10 cellular contexts compared by ENCODE assay signal in genomic region chr11:46391186-46391577, GRCh38. TPM values are rescaled to one million over a fixed set of nuclear protein-coding genes. Genes with fewer than 3 reads are reported as not detected.
DNase-seq lines count a peak whose midpoint lies in the region; ATAC-seq, FAIRE-seq and TF ChIP-seq lines count a peak whose summit lies in the region.
"Had no signal": no experiment of that assay in that cellular context is flagged by ENCODE, and none has a peak within 500 bp of the region (broad histone marks: within the 10 kb centered on the region; RNA-seq: fewer than 3 reads in every experiment).

No MANE protein-coding gene starts in this region.

- no peak for TF ChIP-seq POLR2A in H54 (IDR thresholded peaks at IDR 0.05; ENCODE audit: low read depth, low read length)

- DNase-seq in A673 (ENCODE audit: low spot score) (no peak), H54 (ENCODE audit: insufficient read length, low spot score) (peak; percentile 39), astrocyte of the cerebellum (ENCODE audit: low read depth) (no peak), lower lobe of right lung (no peak), COLO829 (ENCODE audit: low spot score) (no peak), anterior cingulate cortex (lab: John Stamatoyannopoulos, UW) (no peak)
- no peak for DNase-seq in activated CD4-positive, alpha-beta memory T cell treated with anti-CD3 and anti-CD28 coated beads, Interleukin-2, amount 10 ng/mL, durations not matched to agents 7 days and 5 days
- DNase-seq in activated naive CD4-positive, alpha-beta T cell treated with anti-CD3 and anti-CD28 coated beads, Interleukin-2, amount 10 ng/mL, durations not matched to agents 7 days and 5 days, result no peak
- DNase-seq: activated naive CD4-positive, alpha-beta T cell treated with anti-CD3 and anti-CD28 coated beads for 36 hours had no signal

- H3K4me1 Mint-ChIP-seq in activated CD4-positive, alpha-beta memory T cell treated with anti-CD3 and anti-CD28 coated beads, Interleukin-2, amount 10 ng/mL, durations not matched to agents 7 days and 5 days, result peaks cover 38% of the 10 kb centered on the region
- peaks cover 45% of the 10 kb centered on the region for H3K4me1 Mint-ChIP-seq in activated naive CD4-positive, alpha-beta T cell treated with anti-CD3 and anti-CD28 coated beads, Interleukin-2, amount 10 ng/mL, durations not matched to agents 7 days and 5 days

- H3K27me3 Mint-ChIP-seq in activated CD4-positive, alpha-beta memory T cell treated with anti-CD3 and anti-CD28 coated beads, Interleukin-2, amount 10 ng/mL, durations not matched to agents 7 days and 5 days, result peaks cover 56% of the 10 kb centered on the region
- peaks cover 82% of the 10 kb centered on the region for H3K27me3 Mint-ChIP-seq in activated naive CD4-positive, alpha-beta T cell treated with anti-CD3 and anti-CD28 coated beads, Interleukin-2, amount 10 ng/mL, durations not matched to agents 7 days and 5 days

- intact Hi-C loops in A673 (cut with micrococcal nuclease; ENCODE audit: unreplicated experiment), result no loop called here
- intact Hi-C loops in lower lobe of right lung (cut with DNase I), result no loop called here

- no peak overlapping the region for H3K4me3 Mint-ChIP-seq in activated CD4-positive, alpha-beta memory T cell treated with anti-CD3 and anti-CD28 coated beads, Interleukin-2, amount 10 ng/mL, durations not matched to agents 7 days and 5 days
- H3K4me3 Mint-ChIP-seq in activated naive CD4-positive, alpha-beta T cell treated with anti-CD3 and anti-CD28 coated beads, Interleukin-2, amount 10 ng/mL, durations not matched to agents 7 days and 5 days, result no peak overlapping the region

- TF ChIP-seq CTCF in A673 (conservative IDR thresholded peaks at IDR 0.05; ENCODE audit: low read depth, low read length), result no peak
- no peak for TF ChIP-seq CTCF in astrocyte of the cerebellum (IDR thresholded peaks at IDR 0.05; ENCODE audit: low read depth, low read length, missing control alignments)
- no peak for TF ChIP-seq CTCF in lower lobe of right lung (IDR thresholded peaks at IDR 0.05)

- H3K9me3 ChIP-seq in A673 (ENCODE audit: low read depth, low read length, poor library complexity, severe bottlenecking) (no peaks in the 10 kb centered on the region), lower lobe of right lung (no peaks in the 10 kb centered on the region)

- H3K36me3 Mint-ChIP-seq in activated CD4-positive, alpha-beta memory T cell treated with anti-CD3 and anti-CD28 coated beads, Interleukin-2, amount 10 ng/mL, durations not matched to agents 7 days and 5 days (ENCODE audit: low read depth), result no peaks in the 10 kb centered on the region
- H3K36me3 Mint-ChIP-seq in activated naive CD4-positive, alpha-beta T cell treated with anti-CD3 and anti-CD28 coated beads, Interleukin-2, amount 10 ng/mL, durations not matched to agents 7 days and 5 days, result no peaks in the 10 kb centered on the region

- H3K9me3 Mint-ChIP-seq in activated CD4-positive, alpha-beta memory T cell treated with anti-CD3 and anti-CD28 coated beads, Interleukin-2, amount 10 ng/mL, durations not matched to agents 7 days and 5 days, result no peaks in the 10 kb centered on the region
- H3K9me3 Mint-ChIP-seq in activated naive CD4-positive, alpha-beta T cell treated with anti-CD3 and anti-CD28 coated beads, Interleukin-2, amount 10 ng/mL, durations not matched to agents 7 days and 5 days, result no peaks in the 10 kb centered on the region
- H3K9me3 Mint-ChIP-seq: activated naive CD4-positive, alpha-beta T cell treated with anti-CD3 and anti-CD28 coated beads for 36 hours had no signal

- ATAC-seq in lower lobe of right lung, result no peak

- peaks cover 3% of the 10 kb centered on the region for H3K36me3 ChIP-seq in A673 (ENCODE audit: insufficient read depth, low read length, poor library complexity, severe bottlenecking)
- H3K36me3 ChIP-seq in lower lobe of right lung, result no peaks in the 10 kb centered on the region

- CTCF ChIA-PET in A673 (lab: Charles Lee), result interaction anchor here (0.6 to 2.3 kb wide), 6 partner anchors 8 to 152 kb away, joined by 4 to 8 read pairs (median 6); no protein-coding TSS in a partner anchor
- CTCF ChIA-PET in activated CD4-positive, alpha-beta memory T cell treated with anti-CD3 and anti-CD28 coated beads, Interleukin-2, amount 10 ng/mL, durations not matched to agents 7 days and 5 days (lab: Charles Lee), result interaction anchor here (1.5 kb wide), 1 partner anchor 131 kb away, joined by 3 read pairs; no protein-coding TSS in a partner anchor
- CTCF ChIA-PET in activated naive CD4-positive, alpha-beta T cell treated with anti-CD3 and anti-CD28 coated beads, Interleukin-2, amount 10 ng/mL, durations not matched to agents 7 days and 5 days (lab: Charles Lee), result interaction anchor here (1.9 kb wide), 1 partner anchor 138 kb away, joined by 8 read pairs; no protein-coding TSS in a partner anchor

- no peak overlapping the region for H3K27ac Mint-ChIP-seq in activated CD4-positive, alpha-beta memory T cell treated with anti-CD3 and anti-CD28 coated beads, Interleukin-2, amount 10 ng/mL, durations not matched to agents 7 days and 5 days
- no peak overlapping the region for H3K27ac Mint-ChIP-seq in activated naive CD4-positive, alpha-beta T cell treated with anti-CD3 and anti-CD28 coated beads, Interleukin-2, amount 10 ng/mL, durations not matched to agents 7 days and 5 days
- H3K27ac Mint-ChIP-seq: activated naive CD4-positive, alpha-beta T cell treated with anti-CD3 and anti-CD28 coated beads for 36 hours had no signal

- in situ Hi-C loops in astrocyte of the cerebellum (cut with HindIII; ENCODE audit: low sequenced_read_pairs), result no loop called here

- no peak for FAIRE-seq in H54 (lab: Jason Lieb, UNC)

- H3K27me3 ChIP-seq in A673 (replicated peaks; ENCODE audit: insufficient read depth, low read depth, low read length, poor library complexity) (peaks cover 49% of the 10 kb centered on the region), lower lobe of right lung (ENCODE audit: low read depth) (peaks cover 63% of the 10 kb centered on the region)

- POLR2A ChIA-PET in A673 (lab: Charles Lee; ENCODE audit: low non-redundant PET), result no interaction called here
- POLR2A ChIA-PET in activated CD4-positive, alpha-beta memory T cell treated with anti-CD3 and anti-CD28 coated beads, Interleukin-2, amount 10 ng/mL, durations not matched to agents 7 days and 5 days (lab: Charles Lee), result interaction anchor here (1.8 kb wide), 1 partner anchor 42 kb away, joined by 5 read pairs; no protein-coding TSS in a partner anchor

- peak overlapping the region; percentile 51 for H3K4me3 ChIP-seq in A673 (ENCODE audit: low read depth, low read length, poor library complexity, severe bottlenecking)
- peak overlapping the region; percentile 22 for H3K4me3 ChIP-seq in astrocyte of the cerebellum (ENCODE audit: low read depth, low read length)
- H3K4me3 ChIP-seq in lower lobe of right lung, result peak overlapping the region; percentile 46

- H3K27ac ChIP-seq in A673 (ENCODE audit: low read depth, low read length, poor library complexity, severe bottlenecking) (no peak overlapping the region), lower lobe of right lung (no peak overlapping the region)

- BruUV-seq in A673 (replicated peaks; lab: Mats Ljungman, UMichigan), result no TSS peak

- H3K4me1 ChIP-seq in A673 (ENCODE audit: insufficient read depth, low read length, poor library complexity, severe bottlenecking) (peaks cover 39% of the 10 kb centered on the region), lower lobe of right lung (peaks cover 34% of the 10 kb centered on the region)

RNA-seq across cellular contexts. Expression of gene CHRM4, which starts 0.4 kb away (rescaled TPM):
- 0.68 TPM in 1 of 2 replicates, not detected in the other for total RNA-seq in A673 (2021)
- total RNA-seq in lower lobe of right lung, result not detected
- total RNA-seq in activated CD4-positive, alpha-beta memory T cell treated with anti-CD3 and anti-CD28 coated beads, Interleukin-2, amount 10 ng/mL, durations not matched to agents 7 days and 5 days, result under 1 TPM; 0.30 to 0.38 TPM
- total RNA-seq: activated naive CD4-positive, alpha-beta T cell treated with anti-CD3 and anti-CD28 coated beads for 36 hours; renal cortical epithelial cell had no signal

RNA-seq across cellular contexts. Expression of gene MDK, which starts 9.7 kb away (rescaled TPM):
- total RNA-seq in A673 (2021) (252 and 397 TPM in 2 replicates), lower lobe of right lung (26.1 TPM)
- total RNA-seq in activated CD4-positive, alpha-beta memory T cell treated with anti-CD3 and anti-CD28 coated beads, Interleukin-2, amount 10 ng/mL, durations not matched to agents 7 days and 5 days, result 1 to 10 TPM; 3.5 to 4.1 TPM

RNA-seq across cellular contexts. Expression of gene DGKZ, which starts 43.9 kb away (rescaled TPM):
- total RNA-seq in A673 (2021) (139 and 145 TPM in 2 replicates), lower lobe of right lung (55.3 TPM)
- 100 to 1,000 TPM; 141 to 143 TPM for total RNA-seq in activated CD4-positive, alpha-beta memory T cell treated with anti-CD3 and anti-CD28 coated beads, Interleukin-2, amount 10 ng/mL, durations not matched to agents 7 days and 5 days
